In genomic region chr21:43974791-43975468, GRCh38 we compare ENCODE assay signal across 10 cellular contexts. TPM values are rescaled to one million over a fixed set of nuclear protein-coding genes. Genes with fewer than 3 reads are reported as not detected.
A peak's percentile ranks its signal among the peaks of the same experiment; 100 is the strongest.
DNase-seq lines count a peak whose midpoint lies in the region; ATAC-seq, FAIRE-seq and TF ChIP-seq lines count a peak whose summit lies in the region.
"Had no signal": no experiment of that assay in that cellular context is flagged by ENCODE, and none has a peak within 500 bp of the region (broad histone marks: within the 10 kb centered on the region; RNA-seq: fewer than 3 reads in every experiment).

No MANE protein-coding gene starts in this region.

- FAIRE-seq in RCC 7860 (lab: Jason Lieb, UNC) = no peak

- H2AFZ ChIP-seq in H9 (ENCODE audit: low read length) = no peak overlapping the region

- no peak overlapping the region for H2BK120ac ChIP-seq in H9 (ENCODE audit: low read depth, low read length, poor library complexity, severe bottlenecking)

- no peak overlapping the region for H3K56ac ChIP-seq in H9 (ENCODE audit: insufficient read length, low read depth, low read length)

- H3T11ph ChIP-seq in H9 (ENCODE audit: low read length) = no peak overlapping the region

- H3K9me3 Mint-ChIP-seq in CD4-positive, alpha-beta T cell = no peaks in the 10 kb centered on the region
- H3K9me3 Mint-ChIP-seq in H9 = peaks cover 4 to 5% of the 10 kb centered on the region in 2 experiments; a peak in 3 of 5 replicates
- no peaks in the 10 kb centered on the region for H3K9me3 Mint-ChIP-seq in activated T-helper 17 cell treated with anti-CD3 and anti-CD28 coated beads, Interleukin-2, amount 50 U/mL, for 72 hours
- no peaks in the 10 kb centered on the region for H3K9me3 Mint-ChIP-seq in naive thymus-derived CD4-positive, alpha-beta T cell
- no peaks in the 10 kb centered on the region for H3K9me3 Mint-ChIP-seq in WTC11

- H3K79me2 ChIP-seq in H9 (ENCODE audit: insufficient read depth, low read length) = no peaks in the 10 kb centered on the region

- no peak overlapping the region for H3K4me3 Mint-ChIP-seq in CD4-positive, alpha-beta T cell
- H3K4me3 Mint-ChIP-seq in H9 (no peak overlapping the region; a peak in 2 of 5 replicates), WTC11 (no peak overlapping the region)
- no peak overlapping the region for H3K4me3 Mint-ChIP-seq in activated T-helper 17 cell treated with anti-CD3 and anti-CD28 coated beads, Interleukin-2, amount 50 U/mL, for 72 hours
- peak overlapping the region in 1 of 10 donors; percentile 64 for H3K4me3 Mint-ChIP-seq in naive thymus-derived CD4-positive, alpha-beta T cell

- H3K4me1 ChIP-seq in H9 (ENCODE audit: insufficient read depth, low read length) (no peaks in the 10 kb centered on the region), stomach (peaks cover 8 to 28% (median 26%) of the 10 kb centered on the region in 4 donors)
- peaks cover 0 to 4% of the 10 kb centered on the region in 2 donors for H3K4me1 ChIP-seq in naive thymus-derived CD4-positive, alpha-beta T cell (ENCODE audit: control insufficient read depth in 2 of 2, insufficient read depth in 2 of 2, low read length in 2 of 2)

- no peak overlapping the region for H2BK12ac ChIP-seq in H9 (ENCODE audit: insufficient read length, low read depth, low read length)

- H3K9ac ChIP-seq in H9 (ENCODE audit: extremely low read depth, insufficient read length, low read length) = no peak overlapping the region

- no peak overlapping the region for H2AK5ac ChIP-seq in H9 (ENCODE audit: insufficient read length, low read length)

- CTCF ChIA-PET in CD4-positive, alpha-beta T cell (lab: Charles Lee) = interaction anchor here (0.5 to 1.6 kb wide), 18 partner anchors 10 to 853 kb away, joined by 3 to 24 read pairs (median 3); no protein-coding TSS in a partner anchor
- CTCF ChIA-PET in naive thymus-derived CD4-positive, alpha-beta T cell (lab: Charles Lee) = interaction anchor here (0.6 to 1.4 kb wide), 8 partner anchors 10 to 283 kb away, joined by 3 to 7 read pairs (median 4); partner anchors contain the start of gene RRP1
- CTCF ChIA-PET in WTC11 (lab: Charles Lee) = interaction anchor here (0.6 to 1.8 kb wide), 36 partner anchors 8 to 246 kb away, joined by 3 to 27 read pairs (median 4); partner anchors contain the start of gene RRP1

- no peak overlapping the region for H3K23ac ChIP-seq in H9 (ENCODE audit: insufficient read length, low read depth, low read length)

- H3K9me3 ChIP-seq in CD4-positive, alpha-beta T cell (ENCODE audit: control insufficient read depth, low read length) = no peaks in the 10 kb centered on the region
- H3K9me3 ChIP-seq in H9 (ENCODE audit: control insufficient read depth, low read depth, low read length) (no peaks in the 10 kb centered on the region), stomach (no peaks in the 10 kb centered on the region)
- H3K9me3 ChIP-seq in naive thymus-derived CD4-positive, alpha-beta T cell (ENCODE audit: control insufficient read depth in 2 of 3, low read length in 3 of 3) = no peaks in the 10 kb centered on the region

- H3K4ac ChIP-seq in H9 (ENCODE audit: low read depth, low read length) = no peak overlapping the region

- peak; percentile 41 for ATAC-seq in CD4-positive, alpha-beta T cell (ENCODE audit: poor library complexity)
- peak; percentile 28 for ATAC-seq in activated T-helper 17 cell treated with anti-CD3 and anti-CD28 coated beads, Interleukin-2, amount 50 U/mL, for 72 hours (replicated peaks)
- ATAC-seq in naive thymus-derived CD4-positive, alpha-beta T cell = peak; percentile 4
- ATAC-seq in WTC11 = no peak

- no peak overlapping the region for H2BK5ac ChIP-seq in H9 (ENCODE audit: insufficient read length, low read length)

- H3K27me3 ChIP-seq in CD4-positive, alpha-beta T cell (ENCODE audit: control insufficient read depth, insufficient read depth, low read length) = no peaks in the 10 kb centered on the region
- no peaks in the 10 kb centered on the region for H3K27me3 ChIP-seq in H9 (ENCODE audit: insufficient read depth, low read length)
- no peaks in the 10 kb centered on the region for H3K27me3 ChIP-seq in naive thymus-derived CD4-positive, alpha-beta T cell (ENCODE audit: control insufficient read depth in 2 of 2, insufficient read depth in 2 of 2, low read length in 2 of 2)
- H3K27me3 ChIP-seq in stomach = no peaks in the 10 kb centered on the region
- H3K27me3 ChIP-seq: SJSA1 had no signal

- H3K27me3 Mint-ChIP-seq in CD4-positive, alpha-beta T cell = no peaks in the 10 kb centered on the region
- H3K27me3 Mint-ChIP-seq in H9 (ENCODE audit: low read depth) (no peaks in the 10 kb centered on the region), WTC11 (ENCODE audit: low read depth) (no peaks in the 10 kb centered on the region)
- H3K27me3 Mint-ChIP-seq in activated T-helper 17 cell treated with anti-CD3 and anti-CD28 coated beads, Interleukin-2, amount 50 U/mL, for 72 hours = no peaks in the 10 kb centered on the region
- H3K27me3 Mint-ChIP-seq in naive thymus-derived CD4-positive, alpha-beta T cell = no peaks in the 10 kb centered on the region

- TF ChIP-seq POLR2A in stomach (IDR thresholded peaks at IDR 0.05) = peak in 1 of 4 donors; percentile 91

- H3K4me2 ChIP-seq in H9 (ENCODE audit: insufficient read depth, insufficient read length, low read length) = no peak overlapping the region

- H3K79me1 ChIP-seq in H9 (ENCODE audit: insufficient read depth, low read depth, low read length, poor library complexity, severe bottlenecking) = no peaks in the 10 kb centered on the region

- no CpG with 5 or more reads among the region's 16 CpGs for WGBS in H9 (ENCODE audit: extremely low coverage, insufficient read length, low lambda C conversion rate)
- WGBS in stomach, 5 donors = 79 to 89% (median 82%) methylated on average over 14 to 16 of the region's 16 CpGs

- no peak for DNase-seq in CD4-positive, alpha-beta T cell
- DNase-seq in H9 = no peak
- DNase-seq in naive thymus-derived CD4-positive, alpha-beta T cell = no peak
- no peak for DNase-seq in 8988T
- no peak for DNase-seq in WTC11 (ENCODE audit: low spot score)
- no peak for DNase-seq in RCC 7860 (ENCODE audit: low spot score)
- no peak for DNase-seq in stomach

- peaks cover 10% of the 10 kb centered on the region for H3K4me1 Mint-ChIP-seq in CD4-positive, alpha-beta T cell (ENCODE audit: low read depth)
- H3K4me1 Mint-ChIP-seq in H9 (peaks cover 2% of the 10 kb centered on the region in 2 experiments; a peak in 3 of 4 replicates), WTC11 (no peaks in the 10 kb centered on the region)
- peaks cover 13% of the 10 kb centered on the region for H3K4me1 Mint-ChIP-seq in activated T-helper 17 cell treated with anti-CD3 and anti-CD28 coated beads, Interleukin-2, amount 50 U/mL, for 72 hours
- peaks cover 11 to 17% (median 15%) of the 10 kb centered on the region in 7 donors for H3K4me1 Mint-ChIP-seq in naive thymus-derived CD4-positive, alpha-beta T cell

- no peak overlapping the region for H3K14ac ChIP-seq in H9 (ENCODE audit: insufficient read depth, low read length)

- peak overlapping the region; percentile 4 for H4K8ac ChIP-seq in H9 (replicated peaks; ENCODE audit: insufficient read length, low read depth, low read length)

- H3K36me3 Mint-ChIP-seq in CD4-positive, alpha-beta T cell (ENCODE audit: low read depth) = peaks cover 66% of the 10 kb centered on the region
- H3K36me3 Mint-ChIP-seq in H9 (ENCODE audit: insufficient read depth in 1 of 3, low read depth in 3 of 3) (no peaks in the 10 kb centered on the region), WTC11 (no peaks in the 10 kb centered on the region)
- peaks cover 52% of the 10 kb centered on the region for H3K36me3 Mint-ChIP-seq in activated T-helper 17 cell treated with anti-CD3 and anti-CD28 coated beads, Interleukin-2, amount 50 U/mL, for 72 hours (ENCODE audit: low read depth)
- H3K36me3 Mint-ChIP-seq in naive thymus-derived CD4-positive, alpha-beta T cell = peaks cover 0 to 22% (median 0%) of the 10 kb centered on the region in 5 donors

- no peak overlapping the region for H4K91ac ChIP-seq in H9 (ENCODE audit: insufficient read length, low read depth, low read length)

- no peak for TF ChIP-seq EP300 in stomach (IDR thresholded peaks at IDR 0.05)

- POLR2A ChIA-PET in CD4-positive, alpha-beta T cell (lab: Charles Lee) = interaction anchor here (1.1 to 1.6 kb wide), 2 partner anchors 57 to 164 kb away, joined by 3 to 4 read pairs; no protein-coding TSS in a partner anchor
- POLR2A ChIA-PET in naive thymus-derived CD4-positive, alpha-beta T cell (lab: Charles Lee) = interaction anchor here (0.7 kb wide), 1 partner anchor 165 kb away, joined by 3 read pairs; no protein-coding TSS in a partner anchor
- POLR2A ChIA-PET in WTC11 (lab: Charles Lee) = no interaction called here

- H4K5ac ChIP-seq in H9 (ENCODE audit: insufficient read length, low read depth, low read length) = no peak overlapping the region

- no peaks in the 10 kb centered on the region for H3K23me2 ChIP-seq in H9 (ENCODE audit: insufficient read length, low read depth, low read length, poor library complexity, severe bottlenecking)

- no peak overlapping the region for H3K4me3 ChIP-seq in naive thymus-derived CD4-positive, alpha-beta T cell (ENCODE audit: low read length)
- no peak overlapping the region for H3K4me3 ChIP-seq in stomach
- H3K4me3 ChIP-seq: SJSA1, skin epidermis had no signal

- peak overlapping the region; percentile 80 for H3K27ac Mint-ChIP-seq in CD4-positive, alpha-beta T cell
- peak overlapping the region in 1 of 3 experiments; percentile 67; a peak in 2 of 7 replicates for H3K27ac Mint-ChIP-seq in H9
- peak overlapping the region; percentile 6 for H3K27ac Mint-ChIP-seq in activated T-helper 17 cell treated with anti-CD3 and anti-CD28 coated beads, Interleukin-2, amount 50 U/mL, for 72 hours
- H3K27ac Mint-ChIP-seq in naive thymus-derived CD4-positive, alpha-beta T cell = peak overlapping the region; percentile 0 to 94 (median 52)
- no peak overlapping the region for H3K27ac Mint-ChIP-seq in WTC11

- no peak overlapping the region for H2BK15ac ChIP-seq in H9 (ENCODE audit: low read depth, low read length)

- H3K36me3 ChIP-seq in naive thymus-derived CD4-positive, alpha-beta T cell (ENCODE audit: control insufficient read depth in 2 of 3, insufficient read depth in 3 of 3, low read length in 3 of 3) = peaks cover 0 to 45% (median 4%) of the 10 kb centered on the region in 3 experiments
- H3K36me3 ChIP-seq in stomach = peaks cover 30 to 61% (median 58%) of the 10 kb centered on the region in 4 donors

- H3K18ac ChIP-seq in H9 (ENCODE audit: insufficient read length, low read depth, low read length) = peak overlapping the region; percentile 6

- intact Hi-C loops in CD4-positive, alpha-beta T cell (cut with DNase I, micrococcal nuclease) = loop anchor here (1.0 kb wide), 2 partner anchors 36 to 165 kb away; no protein-coding TSS in a partner anchor
- intact Hi-C loops in naive thymus-derived CD4-positive, alpha-beta T cell (cut with micrococcal nuclease) = loop anchor here (1.0 kb wide), 3 partner anchors 36 to 186 kb away; partner anchors contain the start of gene RRP1 (in 1 of the 2)
- intact Hi-C loops in stomach (cut with DNase I; ENCODE audit: low total_unique reads) = no loop called here

- H4K20me1 ChIP-seq in H9 (ENCODE audit: control insufficient read depth, insufficient read depth, insufficient read length) = no peaks in the 10 kb centered on the region

- no peak overlapping the region for H3K27ac ChIP-seq in CD4-positive, alpha-beta T cell (ENCODE audit: low read depth, low read length)
- H3K27ac ChIP-seq in H9 (ENCODE audit: insufficient read length, low read depth, low read length) = no peak overlapping the region
- no peak overlapping the region for H3K27ac ChIP-seq in naive thymus-derived CD4-positive, alpha-beta T cell (ENCODE audit: low read depth, low read length)
- no peak overlapping the region for H3K27ac ChIP-seq in stomach
- H3K27ac ChIP-seq: SJSA1, skin epidermis had no signal

- no peak for TF ChIP-seq CTCF in CD4-positive, alpha-beta T cell (IDR thresholded peaks at IDR 0.05)
- TF ChIP-seq CTCF in H9 (conservative IDR thresholded peaks at IDR 0.05) (no peak), WTC11 (IDR thresholded peaks at IDR 0.05) (no peak), stomach (IDR thresholded peaks at IDR 0.05) (no peak)

- H2BK20ac ChIP-seq in H9 (ENCODE audit: low read depth, low read length, poor library complexity, severe bottlenecking) = no peak overlapping the region

RNA-seq across cellular contexts. Expression of gene TRAPPC10, which starts 37.2 kb away (rescaled TPM):
- 100 to 1,000 TPM in 1 of 2 experiments, 10 to 100 TPM in 1; 98.1 to 101 TPM for total RNA-seq in CD4-positive, alpha-beta T cell
- total RNA-seq in H9 (2021) = 27.9 and 32.9 TPM in 2 replicates
- total RNA-seq in activated T-helper 17 cell treated with anti-CD3 and anti-CD28 coated beads, Interleukin-2, amount 50 U/mL, for 72 hours = 10 to 100 TPM; 48.5 to 72.8 TPM
- total RNA-seq in naive thymus-derived CD4-positive, alpha-beta T cell = 100 to 1,000 TPM in 2 of 5 experiments, 10 to 100 TPM in 3; 80.6 to 119 (median 93.2) TPM
- 10 to 100 TPM; 15.6 to 26.5 TPM for polyA plus RNA-seq in naive thymus-derived CD4-positive, alpha-beta T cell
- total RNA-seq in WTC11 (2021) = 29.3 to 34.5 TPM (median 29.7 TPM) in 3 replicates
- total RNA-seq in stomach = 10 to 100 TPM; 14.6 to 88.1 (median 46.9) TPM
- 1 to 10 TPM; 3.7 to 7.3 (median 6.0) TPM for polyA plus RNA-seq in stomach
